30 cellular contexts compared by ENCODE assay signal in genomic region chr20:32906871-32907495, GRCh38. TPM values are rescaled to one million over a fixed set of nuclear protein-coding genes. Genes with fewer than 3 reads are reported as not detected.
"Had no signal": no experiment of that assay in that cellular context is flagged by ENCODE, and none has a peak within 500 bp of the region (broad histone marks: within the 10 kb centered on the region; RNA-seq: fewer than 3 reads in every experiment).

No MANE protein-coding gene starts in this region.

- H3K4me1 ChIP-seq: adrenal gland, suprapubic skin, tibial artery had no signal

- H3K4me1 Mint-ChIP-seq: activated CD4-positive, alpha-beta memory T cell treated with anti-CD3 and anti-CD28 coated beads, Interleukin-2, amount 10 ng/mL, durations not matched to agents 7 days and 5 days; brain; immature natural killer cell had no signal

- H3K4me2 ChIP-seq: smooth muscle cell had no signal

- H3K27ac Mint-ChIP-seq: activated CD4-positive, alpha-beta memory T cell treated with anti-CD3 and anti-CD28 coated beads, Interleukin-2, amount 10 ng/mL, durations not matched to agents 7 days and 5 days; activated CD4-positive, alpha-beta T cell treated with anti-CD3 and anti-CD28 coated beads, Interleukin-2, amount 10 ng/mL, durations not matched to agents 24 days and 14 days; activated naive CD8-positive, alpha-beta T cell treated with anti-CD3 and anti-CD28 coated beads for 36 hours; activated T-cell treated with anti-CD3 and anti-CD28 coated beads, Interleukin-2, amount 50 U/mL, for 24 hours; brain; immature natural killer cell; memory B cell; natural killer cell treated with Interleukin-12 subunit alpha and Interleukin-12 subunit beta and Interleukin-15 and Interleukin-18, amount 100 ng/mL, for 72 hours; progenitor cell of endocrine pancreas had no signal

- H3K9me3 Mint-ChIP-seq: activated CD4-positive, alpha-beta memory T cell treated with anti-CD3 and anti-CD28 coated beads, Interleukin-2, amount 10 ng/mL, durations not matched to agents 7 days and 5 days; activated CD4-positive, alpha-beta T cell treated with anti-CD3 and anti-CD28 coated beads, Interleukin-2, amount 10 ng/mL, durations not matched to agents 24 days and 14 days; activated naive CD8-positive, alpha-beta T cell treated with anti-CD3 and anti-CD28 coated beads for 36 hours; activated T-cell treated with anti-CD3 and anti-CD28 coated beads, Interleukin-2, amount 50 U/mL, for 24 hours; brain; immature natural killer cell; memory B cell; natural killer cell treated with Interleukin-12 subunit alpha and Interleukin-12 subunit beta and Interleukin-15 and Interleukin-18, amount 100 ng/mL, for 72 hours had no signal

- H3K4me3 ChIP-seq: adrenal gland, ovary, smooth muscle cell, suprapubic skin, tibial artery had no signal

- H3K27me3 Mint-ChIP-seq: activated CD4-positive, alpha-beta memory T cell treated with anti-CD3 and anti-CD28 coated beads, Interleukin-2, amount 10 ng/mL, durations not matched to agents 7 days and 5 days; activated CD4-positive, alpha-beta T cell treated with anti-CD3 and anti-CD28 coated beads, Interleukin-2, amount 10 ng/mL, durations not matched to agents 24 days and 14 days; activated naive CD8-positive, alpha-beta T cell treated with anti-CD3 and anti-CD28 coated beads for 36 hours; activated T-cell treated with anti-CD3 and anti-CD28 coated beads, Interleukin-2, amount 50 U/mL, for 24 hours; brain; memory B cell; natural killer cell treated with Interleukin-12 subunit alpha and Interleukin-12 subunit beta and Interleukin-15 and Interleukin-18, amount 100 ng/mL, for 72 hours had no signal

- DNase-seq: activated CD4-positive, alpha-beta memory T cell treated with anti-CD3 and anti-CD28 coated beads, Interleukin-2, amount 10 ng/mL, durations not matched to agents 7 days and 5 days; activated CD4-positive, alpha-beta T cell treated with anti-CD3 and anti-CD28 coated beads, Interleukin-2, amount 10 ng/mL, durations not matched to agents 24 days and 14 days; activated CD4-positive, CD25-positive, alpha-beta regulatory T cell treated with anti-CD3 and anti-CD28 coated beads, Interleukin-2, amount 50 U/mL, for 72 hours; activated CD8-positive, alpha-beta memory T cell treated with anti-CD3 and anti-CD28 coated beads, Interleukin-2, amount 50 U/mL, for 48 hours; activated gamma-delta T cell treated with Interleukin-2 at 50 U/mL for 16 hours; activated naive CD8-positive, alpha-beta T cell treated with anti-CD3 and anti-CD28 coated beads for 36 hours; activated T-cell treated with anti-CD3 and anti-CD28 coated beads, Interleukin-2, amount 50 U/mL, for 24 hours; adrenal gland; cortex of kidney; foreskin fibroblast; head of caudate nucleus; hippocampal formation; immature natural killer cell; ovary; stimulated activated CD4-positive, alpha-beta T cell treated with anti-CD3 and anti-CD28 coated beads, Interleukin-15, amount 100 ng/mL, for 24 hours; stimulated activated CD4-positive, alpha-beta T cell treated with anti-CD3 and anti-CD28 coated beads, Interleukin-2, amount 100 ng/mL, for 24 hours; stimulated activated naive CD4-positive, alpha-beta T cell; T-helper 2 cell; tibial artery had no signal

- ATAC-seq: esophagus mucosa, SK-N-SH treated with all-trans-retinoic acid at 6 μM for 48 hours had no signal

- H3K27me3 ChIP-seq: ovary, suprapubic skin, tibial artery had no signal

- H3K4me3 Mint-ChIP-seq: activated CD4-positive, alpha-beta memory T cell treated with anti-CD3 and anti-CD28 coated beads, Interleukin-2, amount 10 ng/mL, durations not matched to agents 7 days and 5 days; activated CD4-positive, alpha-beta T cell treated with anti-CD3 and anti-CD28 coated beads, Interleukin-2, amount 10 ng/mL, durations not matched to agents 24 days and 14 days; activated naive CD8-positive, alpha-beta T cell treated with anti-CD3 and anti-CD28 coated beads for 36 hours; activated T-cell treated with anti-CD3 and anti-CD28 coated beads, Interleukin-2, amount 50 U/mL, for 24 hours; brain; immature natural killer cell; memory B cell; natural killer cell treated with Interleukin-12 subunit alpha and Interleukin-12 subunit beta and Interleukin-15 and Interleukin-18, amount 100 ng/mL, for 72 hours had no signal

- H3K9me3 ChIP-seq: adrenal gland, ovary, suprapubic skin, tibial artery had no signal

- H3K27ac ChIP-seq: adrenal gland, ovary, suprapubic skin, tibial artery had no signal

- H3K36me3 Mint-ChIP-seq: activated naive CD8-positive, alpha-beta T cell treated with anti-CD3 and anti-CD28 coated beads for 36 hours; brain; immature natural killer cell; memory B cell; natural killer cell treated with Interleukin-12 subunit alpha and Interleukin-12 subunit beta and Interleukin-15 and Interleukin-18, amount 100 ng/mL, for 72 hours had no signal

- H3K36me3 ChIP-seq: adrenal gland, ovary, suprapubic skin, tibial artery had no signal

RNA-seq across cellular contexts. Expression of gene EFCAB8, which starts 48.3 kb away (rescaled TPM):
- total RNA-seq: cardiac septum, kidney epithelial cell, lower leg skin had no signal
- polyA plus RNA-seq: ovary had no signal
